14 cellular contexts compared by ENCODE assay signal in the genomic region with DNA sequence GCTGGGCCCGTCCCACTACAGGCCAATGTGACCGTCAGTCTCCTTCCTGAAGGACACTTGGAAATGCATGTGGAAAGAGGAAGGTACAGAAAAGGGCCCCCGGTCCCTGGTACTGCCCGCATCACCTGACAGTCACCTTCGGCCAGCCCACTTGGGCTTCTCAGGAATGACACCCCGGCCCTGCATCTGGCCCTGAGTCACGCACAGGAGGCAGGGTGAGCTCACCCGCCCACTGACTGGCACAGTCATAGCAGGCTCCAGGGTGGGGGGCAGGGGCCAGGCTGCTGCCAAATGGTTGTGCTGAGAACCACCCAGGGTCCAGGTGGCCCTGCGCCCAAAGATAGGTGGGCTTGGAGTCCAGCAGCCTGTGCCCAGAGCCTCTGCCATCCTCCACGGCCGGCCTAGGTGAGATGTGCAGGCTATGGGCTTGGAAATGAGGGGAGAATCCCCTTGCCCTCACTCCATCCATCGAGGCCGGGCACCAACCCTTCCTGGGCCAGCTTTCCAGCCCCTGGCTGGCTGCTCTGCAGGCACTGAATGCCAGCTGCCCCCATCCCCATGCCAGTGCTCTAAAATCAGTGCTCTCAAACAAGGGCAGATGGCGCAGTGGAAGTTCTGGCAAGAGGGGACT. TPM values are rescaled to one million over a fixed set of nuclear protein-coding genes. Genes with fewer than 3 reads are reported as not detected.
DNase-seq lines count a peak whose midpoint lies in the region; ATAC-seq, FAIRE-seq and TF ChIP-seq lines count a peak whose summit lies in the region.
"Had no signal": no experiment of that assay in that cellular context is flagged by ENCODE, and none has a peak within 500 bp of the region (broad histone marks: within the 10 kb centered on the region; RNA-seq: fewer than 3 reads in every experiment).

No MANE protein-coding gene starts in this region.

- no peak for TF ChIP-seq CTCF in activated CD8-positive, alpha-beta T cell treated with anti-CD3 and anti-CD28 coated beads for 36 hours (IDR thresholded peaks at IDR 0.05)
- no peak for TF ChIP-seq CTCF in HEK293 (tag by site-specific recombination; IDR thresholded peaks at IDR 0.05)

- no peak overlapping the region for H3K4me3 ChIP-seq in HEK293 (ENCODE audit: low read depth, low read length)
- H3K4me3 ChIP-seq: thoracic aorta had no signal

- no peak overlapping the region for H3K27ac Mint-ChIP-seq in activated CD8-positive, alpha-beta T cell treated with anti-CD3 and anti-CD28 coated beads for 36 hours
- no peak overlapping the region for H3K27ac Mint-ChIP-seq in activated CD8-positive, alpha-beta T cell treated with anti-CD3 and anti-CD28 coated beads, Interleukin-2, amount 10 ng/mL, durations not matched to agents 7 days and 5 days
- H3K27ac Mint-ChIP-seq: dendritic cell treated with granulocyte-macrophage colony-stimulating factor and Interleukin-4, amounts not matched to agents 40 ng/mL and 50 ng/mL, for 4 days had no signal

- no peak overlapping the region for H3K27ac ChIP-seq in HEK293 (ENCODE audit: extremely low read depth, low read depth, low read length)
- H3K27ac ChIP-seq in angular gyrus (ENCODE audit: low read depth, low read length) = peak overlapping the region; percentile 17
- H3K27ac ChIP-seq: thoracic aorta had no signal

- H3K36me3 Mint-ChIP-seq in activated CD8-positive, alpha-beta T cell treated with anti-CD3 and anti-CD28 coated beads for 36 hours (ENCODE audit: low read depth) = no peaks in the 10 kb centered on the region
- no peaks in the 10 kb centered on the region for H3K36me3 Mint-ChIP-seq in activated CD8-positive, alpha-beta T cell treated with anti-CD3 and anti-CD28 coated beads, Interleukin-2, amount 10 ng/mL, durations not matched to agents 7 days and 5 days (ENCODE audit: low read depth)

- peaks cover 5% of the 10 kb centered on the region for H3K27me3 Mint-ChIP-seq in activated CD8-positive, alpha-beta T cell treated with anti-CD3 and anti-CD28 coated beads for 36 hours
- H3K27me3 Mint-ChIP-seq in activated CD8-positive, alpha-beta T cell treated with anti-CD3 and anti-CD28 coated beads, Interleukin-2, amount 10 ng/mL, durations not matched to agents 7 days and 5 days (ENCODE audit: low read depth) = peaks cover 15% of the 10 kb centered on the region

- peak; percentile 76 for ATAC-seq in activated CD8-positive, alpha-beta T cell treated with anti-CD3 and anti-CD28 coated beads for 36 hours
- no peak for ATAC-seq in activated CD8-positive, alpha-beta T cell treated with anti-CD3 and anti-CD28 coated beads, Interleukin-2, amount 10 ng/mL, durations not matched to agents 7 days and 5 days
- no peak for ATAC-seq in sciatic nerve
- ATAC-seq: left cardiac atrium had no signal

- H3K4me1 Mint-ChIP-seq in activated CD8-positive, alpha-beta T cell treated with anti-CD3 and anti-CD28 coated beads for 36 hours (ENCODE audit: low read depth) = no peaks in the 10 kb centered on the region
- H3K4me1 Mint-ChIP-seq in activated CD8-positive, alpha-beta T cell treated with anti-CD3 and anti-CD28 coated beads, Interleukin-2, amount 10 ng/mL, durations not matched to agents 7 days and 5 days (ENCODE audit: low read depth) = peaks cover 35% of the 10 kb centered on the region

- no peaks in the 10 kb centered on the region for H3K9me3 Mint-ChIP-seq in activated CD8-positive, alpha-beta T cell treated with anti-CD3 and anti-CD28 coated beads for 36 hours
- H3K9me3 Mint-ChIP-seq in activated CD8-positive, alpha-beta T cell treated with anti-CD3 and anti-CD28 coated beads, Interleukin-2, amount 10 ng/mL, durations not matched to agents 7 days and 5 days (ENCODE audit: insufficient read depth) = no peaks in the 10 kb centered on the region
- H3K9me3 Mint-ChIP-seq: dendritic cell treated with granulocyte-macrophage colony-stimulating factor and Interleukin-4, amounts not matched to agents 40 ng/mL and 50 ng/mL, for 4 days had no signal

- H3K4me3 Mint-ChIP-seq in activated CD8-positive, alpha-beta T cell treated with anti-CD3 and anti-CD28 coated beads for 36 hours = no peak overlapping the region
- no peak overlapping the region for H3K4me3 Mint-ChIP-seq in activated CD8-positive, alpha-beta T cell treated with anti-CD3 and anti-CD28 coated beads, Interleukin-2, amount 10 ng/mL, durations not matched to agents 7 days and 5 days
- H3K4me3 Mint-ChIP-seq: dendritic cell treated with granulocyte-macrophage colony-stimulating factor and Interleukin-4, amounts not matched to agents 40 ng/mL and 50 ng/mL, for 4 days had no signal

- DNase-seq in activated CD8-positive, alpha-beta T cell treated with anti-CD3 and anti-CD28 coated beads for 36 hours = peak; percentile 63
- DNase-seq in activated CD8-positive, alpha-beta T cell treated with anti-CD3 and anti-CD28 coated beads, Interleukin-2, amount 10 ng/mL, durations not matched to agents 7 days and 5 days = no peak
- DNase-seq in sciatic nerve (ENCODE audit: low spot score) (peak; percentile 43), NCI-H345 treated with DMSO at 0.1 percent for 48 hours (lab: John Stamatoyannopoulos, UW; ENCODE audit: unreplicated experiment) (no peak), GM19239 (ENCODE audit: insufficient read length, low spot score) (no peak), nucleus accumbens (lab: John Stamatoyannopoulos, UW) (no peak)
- DNase-seq: activated naive CD4-positive, alpha-beta T cell; left cardiac atrium; NCI-H2029 had no signal

- CTCF ChIA-PET in activated CD8-positive, alpha-beta T cell treated with anti-CD3 and anti-CD28 coated beads for 36 hours (lab: Charles Lee) = interaction anchor here (1.1 kb wide), 1 partner anchor 43 kb away, joined by 3 read pairs; no protein-coding TSS in a partner anchor
- CTCF ChIA-PET in activated CD8-positive, alpha-beta T cell treated with anti-CD3 and anti-CD28 coated beads, Interleukin-2, amount 10 ng/mL, durations not matched to agents 7 days and 5 days (lab: Charles Lee) = interaction anchor here (1.2 to 2.1 kb wide), 3 partner anchors 39 to 44 kb away, joined by 3 to 5 read pairs (median 5); partner anchors contain the start of gene SPR
- CTCF ChIA-PET in HEK293 (lab: Yijun Ruan, JAX) = interaction anchor here (0.7 to 8.6 kb wide), 2 partner anchors 37 to 281 kb away, joined by 3 to 85 read pairs; no protein-coding TSS in a partner anchor

- no peak for FAIRE-seq in GM19239 (lab: Jason Lieb, UNC)
- FAIRE-seq: frontal cortex had no signal

- no peaks in the 10 kb centered on the region for H3K9me3 ChIP-seq in HEK293 (ENCODE audit: control insufficient read depth, insufficient read depth, low read depth, low read length)
- H3K9me3 ChIP-seq: thoracic aorta had no signal

- intact Hi-C loops in activated CD8-positive, alpha-beta T cell treated with anti-CD3 and anti-CD28 coated beads for 36 hours (cut with micrococcal nuclease) = no loop called here
- intact Hi-C loops in sciatic nerve (cut with DNase I) = no loop called here

- H3K36me3 ChIP-seq in HEK293 (ENCODE audit: control insufficient read depth in 2 of 2, insufficient read depth in 1 of 2, low read length in 2 of 2) = no peaks in the 10 kb centered on the region
- H3K36me3 ChIP-seq: thoracic aorta had no signal

- no peaks in the 10 kb centered on the region for H3K4me1 ChIP-seq in HEK293 (ENCODE audit: control insufficient read depth, insufficient read depth, low read length)

- POLR2A ChIA-PET in activated CD8-positive, alpha-beta T cell treated with anti-CD3 and anti-CD28 coated beads for 36 hours (lab: Charles Lee) = interaction anchor here (1.1 kb wide), 1 partner anchor 15 kb away, joined by 3 read pairs; no protein-coding TSS in a partner anchor
- POLR2A ChIA-PET in activated CD8-positive, alpha-beta T cell treated with anti-CD3 and anti-CD28 coated beads, Interleukin-2, amount 10 ng/mL, durations not matched to agents 7 days and 5 days (lab: Charles Lee) = interaction anchor here (0.6 kb wide), 1 partner anchor 42 kb away, joined by 3 read pairs; no protein-coding TSS in a partner anchor
- POLR2A ChIA-PET in HEK293 (lab: Yijun Ruan, JAX) = no interaction called here

TF ChIP-seq in HEK293, 187 proteins besides CTCF, POLR2A, EP300 and RAD21 (continues in another document):
- TF ChIP-seq ZFP69B (tag by site-specific recombination; IDR thresholded peaks at IDR 0.05) (no peak), EGR2 (tag by site-specific recombination; IDR thresholded peaks at IDR 0.05; ENCODE audit: low read depth) (peak; percentile 39), ZFHX2 (tag by site-specific recombination; conservative IDR thresholded peaks at IDR 0.05) (peak; percentile 64), REPIN1 (tag by site-specific recombination; IDR thresholded peaks at IDR 0.05; ENCODE audit: low read depth) (no peak), KLF17 (tag by site-specific recombination; IDR thresholded peaks at IDR 0.05) (no peak), OSR2 (tag by site-specific recombination; IDR thresholded peaks at IDR 0.05) (no peak), ZNF211 (tag by site-specific recombination; IDR thresholded peaks at IDR 0.05; ENCODE audit: low read depth) (no peak), PBX3 (CRISPR knock-in tag; IDR thresholded peaks at IDR 0.05) (no peak)

RNA-seq across cellular contexts. Expression of gene EMX1, which starts 14.1 kb away (rescaled TPM):
- not detected for total RNA-seq in activated CD8-positive, alpha-beta T cell treated with anti-CD3 and anti-CD28 coated beads for 36 hours
- total RNA-seq in activated CD8-positive, alpha-beta T cell treated with anti-CD3 and anti-CD28 coated beads, Interleukin-2, amount 10 ng/mL, durations not matched to agents 7 days and 5 days = not detected
- total RNA-seq in sciatic nerve = not detected
- total RNA-seq: left cardiac atrium, thoracic aorta had no signal

RNA-seq across cellular contexts. Expression of gene SPR, which starts 44.2 kb away (rescaled TPM):
- 1 to 10 TPM; 7.8 to 9.4 TPM for total RNA-seq in activated CD8-positive, alpha-beta T cell treated with anti-CD3 and anti-CD28 coated beads for 36 hours
- under 1 TPM; 0.65 to 0.79 TPM for total RNA-seq in activated CD8-positive, alpha-beta T cell treated with anti-CD3 and anti-CD28 coated beads, Interleukin-2, amount 10 ng/mL, durations not matched to agents 7 days and 5 days
- total RNA-seq in sciatic nerve = 14.4 TPM

Comparison
In these comparisons a context has a peak if more than half of its experiments do, and no peak if none do; other contexts are left out.
1. DNase-seq: peak in activated CD8-positive, alpha-beta T cell treated with anti-CD3 and anti-CD28 coated beads for 36 hours (single experiment) and sciatic nerve (single experiment); none in activated CD8-positive, alpha-beta T cell treated with anti-CD3 and anti-CD28 coated beads, Interleukin-2, amount 10 ng/mL, durations not matched to agents 7 days and 5 days (single experiment), NCI-H345 treated with DMSO at 0.1 percent for 48 hours (single experiment), GM19239 (single experiment) and nucleus accumbens (0 of 56).